In genomic region chr1:46133181-46133658, GRCh38 we compare ENCODE assay signal across 9 cellular contexts. TPM values are rescaled to one million over a fixed set of nuclear protein-coding genes. Genes with fewer than 3 reads are reported as not detected.
DNase-seq lines count a peak whose midpoint lies in the region; ATAC-seq and TF ChIP-seq lines count a peak whose summit lies in the region.
"Had no signal": no experiment of that assay in that cellular context is flagged by ENCODE, and none has a peak within 500 bp of the region (broad histone marks: within the 10 kb centered on the region; RNA-seq: fewer than 3 reads in every experiment).

No MANE protein-coding gene starts in this region.

- H3K4me1 ChIP-seq in H9 (ENCODE audit: insufficient read depth, low read length), result peaks cover 6% of the 10 kb centered on the region; the same call in 1 of the 2 replicates
- H3K4me1 ChIP-seq in body of pancreas, result peaks cover 11% of the 10 kb centered on the region
- peaks cover 9% of the 10 kb centered on the region for H3K4me1 ChIP-seq in testis

- H3K4ac ChIP-seq in H9 (ENCODE audit: low read depth, low read length), result no peak overlapping the region

- H4K8ac ChIP-seq in H9 (replicated peaks; ENCODE audit: insufficient read length, low read depth, low read length), result no peak overlapping the region

- intact Hi-C loops in body of pancreas (cut with DNase I), result no loop called here
- intact Hi-C loops in left colon (cut with DNase I, micrococcal nuclease), result no loop called here
- intact Hi-C loops in testis (cut with DNase I; ENCODE audit: low total_unique reads), result no loop called here

- H3K4me3 ChIP-seq in MG63 (peak overlapping the region; percentile 97), body of pancreas (peak overlapping the region; percentile 42 to 64), testis (peak overlapping the region; percentile 84 to 87)

- no CpG with 5 or more reads among the region's 22 CpGs for WGBS in H9 (ENCODE audit: extremely low coverage, insufficient read length, low lambda C conversion rate)
- WGBS in body of pancreas, 2 donors, result 1 to 2% methylated on average over 22 of the region's 22 CpGs
- WGBS in testis, 2 donors, result 0 to 1% methylated on average over 22 of the region's 22 CpGs

- no peaks in the 10 kb centered on the region for H3K79me2 ChIP-seq in H9 (ENCODE audit: insufficient read depth, low read length)

- no peak overlapping the region for H2AK5ac ChIP-seq in H9 (ENCODE audit: insufficient read length, low read length)

- H3K56ac ChIP-seq in H9 (ENCODE audit: insufficient read length, low read depth, low read length), result no peak overlapping the region

- H3K36me3 Mint-ChIP-seq in H9 (ENCODE audit: insufficient read depth in 1 of 3, low read depth in 3 of 3), result no peaks in the 10 kb centered on the region; a peak in 1 of 7 replicates

- H4K91ac ChIP-seq in H9 (ENCODE audit: insufficient read length, low read depth, low read length), result no peak overlapping the region

- H3K14ac ChIP-seq in H9 (ENCODE audit: insufficient read depth, low read length), result peak overlapping the region; percentile 72

- no peak overlapping the region for H2BK120ac ChIP-seq in H9 (ENCODE audit: low read depth, low read length, poor library complexity, severe bottlenecking)

- no peaks in the 10 kb centered on the region for H4K20me1 ChIP-seq in H9 (ENCODE audit: control insufficient read depth, insufficient read depth, insufficient read length)

- TF ChIP-seq POLR2A in body of pancreas (IDR thresholded peaks at IDR 0.05) (no peak), testis (IDR thresholded peaks at IDR 0.05) (no peak)

- TF ChIP-seq CTCF in H9 (conservative IDR thresholded peaks at IDR 0.05) (no peak), body of pancreas (IDR thresholded peaks at IDR 0.05) (no peak), testis (IDR thresholded peaks at IDR 0.05) (peak in 1 of 3 experiments; percentile 3)

- H3K18ac ChIP-seq in H9 (ENCODE audit: insufficient read length, low read depth, low read length), result peak overlapping the region; percentile 73

- DNase-seq in activated gamma-delta T cell (lab: John Stamatoyannopoulos, UW), result peak; percentile 59
- no peak for DNase-seq in activated gamma-delta T cell treated with Interleukin-2 at 50 U/mL for 16 hours
- DNase-seq in H9, result no peak
- DNase-seq in MG63, result no peak
- DNase-seq in body of pancreas, result no peak
- DNase-seq in left colon, result peak in 1 of 2 donors; percentile 71
- no peak for DNase-seq in testis
- no peak for DNase-seq in GOT3 (lab: John Stamatoyannopoulos, UW)

- H3T11ph ChIP-seq in H9 (ENCODE audit: low read length), result no peak overlapping the region

- peaks cover 13% of the 10 kb centered on the region for H3K27me3 Mint-ChIP-seq in H9 (ENCODE audit: low read depth)

- H3K27me3 ChIP-seq in H9 (ENCODE audit: insufficient read depth, low read length) (no peaks in the 10 kb centered on the region; the same call in 1 of the 2 replicates), MG63 (no peaks in the 10 kb centered on the region), body of pancreas (peaks cover 0 to 10% of the 10 kb centered on the region in 2 donors), testis (no peaks in the 10 kb centered on the region)

- H2BK5ac ChIP-seq in H9 (ENCODE audit: insufficient read length, low read length), result no peak overlapping the region

- H3K4me3 Mint-ChIP-seq in H9, result peak overlapping the region; percentile 75 to 90

- ATAC-seq in body of pancreas (peak; percentile 33), left colon (peak; percentile 48)

- H3K9me3 ChIP-seq in H9 (ENCODE audit: control insufficient read depth, low read depth, low read length), result no peaks in the 10 kb centered on the region
- H3K9me3 ChIP-seq in MG63, result no peaks in the 10 kb centered on the region
- no peaks in the 10 kb centered on the region for H3K9me3 ChIP-seq in body of pancreas
- H3K9me3 ChIP-seq in testis, result no peaks in the 10 kb centered on the region

- H3K4me2 ChIP-seq in H9 (ENCODE audit: insufficient read depth, insufficient read length, low read length), result peak overlapping the region; percentile 81

- H3K27ac Mint-ChIP-seq in H9, result peak overlapping the region; percentile 100

- peaks cover 30 to 34% of the 10 kb centered on the region in 2 experiments for H3K4me1 Mint-ChIP-seq in H9

- peaks cover 0 to 3% of the 10 kb centered on the region in 2 experiments; a peak in 1 of 5 replicates for H3K9me3 Mint-ChIP-seq in H9

- H2BK15ac ChIP-seq in H9 (ENCODE audit: low read depth, low read length), result no peak overlapping the region

- peaks cover 15% of the 10 kb centered on the region for H3K23me2 ChIP-seq in H9 (ENCODE audit: insufficient read length, low read depth, low read length, poor library complexity, severe bottlenecking)

- no peak overlapping the region for H3K23ac ChIP-seq in H9 (ENCODE audit: insufficient read length, low read depth, low read length)

- no peak overlapping the region for H2BK12ac ChIP-seq in H9 (ENCODE audit: insufficient read length, low read depth, low read length)

- H3K27ac ChIP-seq in H9 (ENCODE audit: insufficient read length, low read depth, low read length) (peak overlapping the region; percentile 92), body of pancreas (peak overlapping the region in 3 of 4 donors; percentile 76 to 96 (median 87)), testis (peak overlapping the region; percentile 90 to 96)

- no peaks in the 10 kb centered on the region for H3K79me1 ChIP-seq in H9 (ENCODE audit: insufficient read depth, low read depth, low read length, poor library complexity, severe bottlenecking)

- H3K36me3 ChIP-seq in MG63 (no peaks in the 10 kb centered on the region; the same call in 1 of the 2 replicates), body of pancreas (replicated peaks in 1 of 2; ENCODE audit: insufficient read depth in 1 of 2, low read depth in 2 of 2) (no peaks in the 10 kb centered on the region), testis (ENCODE audit: low read depth, missing control alignments) (no peaks in the 10 kb centered on the region)

- H2BK20ac ChIP-seq in H9 (ENCODE audit: low read depth, low read length, poor library complexity, severe bottlenecking), result no peak overlapping the region

- no peak overlapping the region for H4K5ac ChIP-seq in H9 (ENCODE audit: insufficient read length, low read depth, low read length)

- H3K9ac ChIP-seq in H9 (ENCODE audit: extremely low read depth, insufficient read length, low read length), result peak overlapping the region; percentile 62

- no peak overlapping the region for H2AFZ ChIP-seq in H9 (ENCODE audit: low read length)

RNA-seq across cellular contexts. Expression of gene PIK3R3, which starts 0.8 kb away (rescaled TPM):
- total RNA-seq in H9 (2021) (11.4 and 12.4 TPM in 2 replicates), body of pancreas (10 to 100 TPM in 1 of 2 donors, 1 to 10 TPM in 1; 6.2 to 12.9 TPM), left colon (1 to 10 TPM; 7.8 to 9.3 TPM), testis (10 to 100 TPM; 40.8 to 46.1 TPM)
- 2.5 and 3.4 TPM in 2 replicates for total RNA-seq in MG63 (2014; rRNA removed; shearing (Covaris generic); ENCODE audit: low replicate concordance)
- polyA plus RNA-seq in testis (ENCODE audit: insufficient read depth, low read depth, low replicate concordance), result 56.8 TPM

RNA-seq across cellular contexts. Expression of gene TSPAN1, which starts 41.7 kb away (rescaled TPM):
- total RNA-seq in H9 (2021) (not detected in 2 replicates), body of pancreas (1 to 10 TPM in 1 of 2 donors, under 1 TPM in 1; 0.66 to 5.2 TPM), left colon (1,000 to 10,000 TPM; 1,260 to 2,050 TPM), testis (10 to 100 TPM; 14.6 to 34.7 TPM)
- total RNA-seq in MG63 (2014; rRNA removed; shearing (Covaris generic); ENCODE audit: low replicate concordance), result not detected in 2 replicates
- polyA plus RNA-seq in testis (ENCODE audit: insufficient read depth, low read depth, low replicate concordance), result 55.0 TPM

RNA-seq across cellular contexts. Expression of gene P3R3URF, which starts 43.1 kb away (rescaled TPM):
- total RNA-seq in H9 (2021) (not detected in 2 replicates), body of pancreas (not detected), left colon (not detected), testis (10 to 100 TPM; 35.0 to 69.1 TPM)
- total RNA-seq in MG63 (2014; rRNA removed; shearing (Covaris generic); ENCODE audit: low replicate concordance), result not detected in 2 replicates
- 123 TPM for polyA plus RNA-seq in testis (ENCODE audit: insufficient read depth, low read depth, low replicate concordance)
- total RNA-seq: NCI-H460 had no signal

Comparison
In these comparisons a context has a peak if more than half of its experiments do, and no peak if none do; other contexts are left out.
1. RNA of gene TSPAN1, which starts 41.7 kb away (total RNA-seq): 1,260 to 2,050 TPM in left colon; 14.6 to 34.7 TPM in testis, 0.66 to 5.2 TPM in body of pancreas, not detected in H9 and not detected in MG63; every median in the first group is over 10 times any median in the second.
2. RNA of gene P3R3URF, which starts 43.1 kb away (total RNA-seq): 35.0 to 69.1 TPM in testis; not detected in H9, not detected in MG63, not detected in body of pancreas and not detected in left colon; every median in the first group is over 10 times any median in the second.
3. Peak in every context shown above with its lines, with median percentiles within 50 percentile points of each other: H3K27ac ChIP-seq and H3K4me3 ChIP-seq.